In the genomic region with DNA sequence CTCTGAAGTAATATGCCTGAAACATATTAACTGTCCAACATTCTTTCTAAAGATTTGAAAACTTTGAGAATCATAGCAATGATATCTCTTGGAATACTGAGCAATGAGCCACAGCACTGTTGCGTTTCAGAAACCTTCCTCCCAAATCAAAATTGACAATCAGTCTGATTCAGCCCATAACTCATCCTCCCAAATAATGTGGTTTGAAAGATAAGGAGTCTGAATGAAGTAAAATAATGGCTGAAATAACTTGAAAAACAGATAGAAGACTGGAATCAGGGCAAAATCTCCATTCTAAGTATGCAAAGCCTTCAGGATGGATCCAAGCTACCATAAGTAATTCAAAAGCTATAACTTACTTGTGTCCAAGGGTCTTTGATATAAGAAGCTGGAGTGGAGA, we compare ENCODE assay signal across 18 cellular contexts.
DNase-seq lines count a peak whose midpoint lies in the region; ATAC-seq, FAIRE-seq and TF ChIP-seq lines count a peak whose summit lies in the region.
"Had no signal": no experiment of that assay in that cellular context is flagged by ENCODE, and none has a peak within 500 bp of the region (broad histone marks: within the 10 kb centered on the region; RNA-seq: fewer than 3 reads in every experiment).

No MANE protein-coding gene starts in this region.

- no peak overlapping the region for H3K56ac ChIP-seq in H1 (replicated peaks; ENCODE audit: insufficient read length, low read depth, low read length)

- no peak overlapping the region for H2AK5ac ChIP-seq in H1 (ENCODE audit: low read depth, low read length)

- TF ChIP-seq CTCF in A549 (IDR thresholded peaks at IDR 0.05) (no peak), H1 (IDR thresholded peaks at IDR 0.05; ENCODE audit: control extremely low read depth in 1 of 3, insufficient read depth in 1 of 3, low read depth in 1 of 3, low read length in 3 of 3) (no peak), gastrocnemius medialis (IDR thresholded peaks at IDR 0.05 in 4 of 5, conservative IDR thresholded peaks at IDR 0.05 in 1 of 5) (no peak), GM13976 (IDR thresholded peaks at IDR 0.05; ENCODE audit: borderline replicate concordance, control extremely low read depth, extremely low read depth, insufficient read depth, missing control alignments) (no peak)

- TF ChIP-seq EP300 in A549 (IDR thresholded peaks at IDR 0.05) (no peak), H1 (IDR thresholded peaks at IDR 0.05; ENCODE audit: borderline replicate concordance in 1 of 2, low read depth in 2 of 2, low read length in 2 of 2) (no peak)

- POLR2A ChIA-PET in A549 (lab: Yijun Ruan, JAX) = no interaction called here
- POLR2A ChIA-PET in H1 (lab: Charles Lee; ENCODE audit: partially characterized antibody) = no interaction called here

- FAIRE-seq in A549 (lab: Jason Lieb, UNC) (peak; percentile 43), H1 (lab: Jason Lieb, UNC) (peak; percentile 24)
- FAIRE-seq: GM12891, GM19239, HepG2, HTR-8/SVneo had no signal

- no peak overlapping the region for H3K4ac ChIP-seq in H1 (replicated peaks; ENCODE audit: insufficient read length, low read depth, low read length)

- no peak overlapping the region for H3K18ac ChIP-seq in H1 (ENCODE audit: extremely low read depth, low read length)

- no peak for TF ChIP-seq RAD21 in A549 (conservative IDR thresholded peaks at IDR 0.05 in 1 of 2, IDR thresholded peaks at IDR 0.05 in 1 of 2)
- TF ChIP-seq RAD21 in H1 (IDR thresholded peaks at IDR 0.05 in 1 of 2, conservative IDR thresholded peaks at IDR 0.05 in 1 of 2; ENCODE audit: low read depth in 2 of 2, low read length in 2 of 2) = no peak

- no peaks in the 10 kb centered on the region for H3K36me3 ChIP-seq in H1 (ENCODE audit: control insufficient read depth in 2 of 4, insufficient read depth in 4 of 4, low read length in 3 of 4)
- H3K36me3 ChIP-seq in gastrocnemius medialis = no peaks in the 10 kb centered on the region
- H3K36me3 ChIP-seq: BLaER1 treated with 17β-estradiol and CSF1 and Interleukin-3, amounts not matched to agents 10 nM and 100 nM; HAP-1 had no signal

- H2BK120ac ChIP-seq in H1 (replicated peaks; ENCODE audit: low read depth, low read length) = no peak overlapping the region

- H3K4me1 ChIP-seq in A549 = no peaks in the 10 kb centered on the region; the same call in 2 of the 3 replicates
- no peaks in the 10 kb centered on the region for H3K4me1 ChIP-seq in H1 (replicated peaks in 1 of 4; ENCODE audit: control insufficient read depth in 3 of 4, insufficient read depth in 4 of 4, low read length in 3 of 4)
- H3K4me1 ChIP-seq in gastrocnemius medialis = no peaks in the 10 kb centered on the region
- H3K4me1 ChIP-seq: BLaER1 treated with 17β-estradiol and CSF1 and Interleukin-3, amounts not matched to agents 10 nM and 100 nM had no signal

- H2AFZ ChIP-seq in H1 (ENCODE audit: low read length) = no peak overlapping the region

- H4K8ac ChIP-seq in H1 (ENCODE audit: extremely low read depth, insufficient read depth, low read length) = no peak overlapping the region

- TF ChIP-seq POLR2A in A549 (IDR thresholded peaks at IDR 0.05; ENCODE audit: low read length) = no peak
- TF ChIP-seq POLR2A in H1 (IDR thresholded peaks at IDR 0.05; ENCODE audit: control extremely low read depth in 1 of 2, low read depth in 2 of 2, low read length in 2 of 2) = no peak
- no peak for TF ChIP-seq POLR2A in gastrocnemius medialis (IDR thresholded peaks at IDR 0.05)

- H3K4me3 ChIP-seq in A549 = no peak overlapping the region
- H3K4me3 ChIP-seq in H1 (ENCODE audit: extremely low read depth in 1 of 4, insufficient read depth in 2 of 4, low read depth in 3 of 4, low read length in 4 of 4) = no peak overlapping the region
- no peak overlapping the region for H3K4me3 ChIP-seq in gastrocnemius medialis
- H3K4me3 ChIP-seq: BLaER1 treated with 17β-estradiol and CSF1 and Interleukin-3, amounts not matched to agents 10 nM and 100 nM; HAP-1 had no signal

- H2BK12ac ChIP-seq in H1 (ENCODE audit: low read depth, low read length) = no peak overlapping the region

- ATAC-seq in A549 = no peak
- peak; percentile 82 for ATAC-seq in SK-N-SH treated with all-trans-retinoic acid at 6 μM for 48 hours
- ATAC-seq in gastrocnemius medialis = no peak
- no peak for ATAC-seq in GM18858 (IDR thresholded peaks at IDR 0.05; ENCODE audit: unreplicated experiment)
- ATAC-seq: HepG2 had no signal

- intact Hi-C loops in gastrocnemius medialis (cut with DNase I; ENCODE audit: low total_unique reads) = no loop called here

- no peak overlapping the region for H2BK20ac ChIP-seq in H1 (ENCODE audit: low read length)

- H2BK15ac ChIP-seq in H1 (ENCODE audit: low read length) = no peak overlapping the region

- no peak overlapping the region for H2BK5ac ChIP-seq in H1 (ENCODE audit: low read depth, low read length)

- H3K14ac ChIP-seq in H1 (ENCODE audit: insufficient read length) = no peak overlapping the region

- H3K27me3 ChIP-seq in H1 (replicated peaks in 1 of 4; ENCODE audit: control insufficient read depth in 3 of 4, extremely low read depth in 1 of 4, insufficient read depth in 3 of 4, low read length in 3 of 4) (no peaks in the 10 kb centered on the region), gastrocnemius medialis (peaks cover 0 to 6% (median 0%) of the 10 kb centered on the region in 3 donors)

- H3K23me2 ChIP-seq in H1 (ENCODE audit: low read depth, low read length) = no peaks in the 10 kb centered on the region

- no peaks in the 10 kb centered on the region for H4K20me1 ChIP-seq in H1 (replicated peaks in 1 of 2; ENCODE audit: control insufficient read depth in 1 of 2, insufficient read depth in 2 of 2, low read length in 2 of 2)
- H4K20me1 ChIP-seq: BLaER1 treated with 17β-estradiol and CSF1 and Interleukin-3, amounts not matched to agents 10 nM and 100 nM had no signal

- DNase-seq in A549 (ENCODE audit: low read depth in 1 of 2, low spot score in 1 of 2) (no peak), H1 (ENCODE audit: low read depth in 1 of 2, low spot score in 2 of 2) (no peak), iris pigment epithelial cell (ENCODE audit: low read depth) (peak; percentile 7), gastrocnemius medialis (no peak), RKO (ENCODE audit: low spot score) (no peak), GM13976 (ENCODE audit: low spot score) (no peak)
- DNase-seq: CD4-positive, CD25-positive, alpha-beta regulatory T cell; DMS79; GOT3 had no signal

- H3K27ac ChIP-seq in A549 = no peak overlapping the region
- no peak overlapping the region for H3K27ac ChIP-seq in H1 (ENCODE audit: low read depth, low read length)
- H3K27ac ChIP-seq in gastrocnemius medialis = no peak overlapping the region
- H3K27ac ChIP-seq: 22Rv1; BLaER1 treated with 17β-estradiol and CSF1 and Interleukin-3, amounts not matched to agents 10 nM and 100 nM had no signal

- H3K79me1 ChIP-seq in H1 (ENCODE audit: low read depth, low read length) = no peaks in the 10 kb centered on the region

- H3K9me3 ChIP-seq in A549 = no peaks in the 10 kb centered on the region
- H3K9me3 ChIP-seq in H1 (ENCODE audit: insufficient read depth in 2 of 2, low read depth in 1 of 2, low read length in 1 of 2) = no peaks in the 10 kb centered on the region
- no peaks in the 10 kb centered on the region for H3K9me3 ChIP-seq in gastrocnemius medialis
- H3K9me3 ChIP-seq: HAP-1 had no signal

- in situ Hi-C loops in gastrocnemius medialis (cut with MboI; ENCODE audit: low sequenced_read_pairs in 4 of 4) (no loop called here), GM13976 (cut with MboI; ENCODE audit: low sequenced_read_pairs, unreplicated experiment) (no loop called here)

- no peak overlapping the region for H3K23ac ChIP-seq in H1 (ENCODE audit: insufficient read length)

- H3K4me2 ChIP-seq in A549 = no peak overlapping the region
- no peak overlapping the region for H3K4me2 ChIP-seq in H1 (ENCODE audit: insufficient read depth in 1 of 2, low read depth in 2 of 2, low read length in 2 of 2)
- H3K4me2 ChIP-seq: BLaER1 treated with 17β-estradiol and CSF1 and Interleukin-3, amounts not matched to agents 10 nM and 100 nM had no signal

- no peak overlapping the region for H4K91ac ChIP-seq in H1 (replicated peaks; ENCODE audit: insufficient read length, low read length)

- no peaks in the 10 kb centered on the region for H3K79me2 ChIP-seq in H1 (ENCODE audit: control insufficient read depth in 1 of 2, insufficient read depth in 2 of 2, low read length in 2 of 2)

- no peak overlapping the region for H4K5ac ChIP-seq in H1 (ENCODE audit: insufficient read length, low read depth, low read length)

- CTCF ChIA-PET in A549 (lab: Yijun Ruan, JAX) = no interaction called here
- CTCF ChIA-PET in H1 (lab: Charles Lee; ENCODE audit: partially characterized antibody) = interaction anchor here (0.7 to 1.1 kb wide), 2 partner anchors 235 to 968 kb away, joined by 3 read pairs; no protein-coding TSS in a partner anchor

- no peak overlapping the region for H3K9ac ChIP-seq in H1 (replicated peaks in 1 of 4; ENCODE audit: extremely low read depth in 1 of 4, low read depth in 3 of 4, low read length in 3 of 4)
- H3K9ac ChIP-seq: BLaER1 treated with 17β-estradiol and CSF1 and Interleukin-3, amounts not matched to agents 10 nM and 100 nM had no signal

- whole genome bisulfite sequencing in A549 (ENCODE audit: missing lambda C conversion rate) = 76% methylated on average over 1 of the region's 1 CpG
- 100% methylated on average over 1 of the region's 1 CpG; no CpG with 5 or more reads in 1 of the 2 experiments for WGBS in H1 (ENCODE audit: extremely low coverage in 1 of 2, insufficient coverage in 1 of 2, insufficient read length in 1 of 2, insufficient replicate concordance in 2 of 2, low coverage in 1 of 2, low lambda C conversion rate in 2 of 2, missing lambda C conversion rate in 1 of 2), 2 experiments

TF ChIP-seq in A549, 52 proteins besides CTCF, POLR2A, EP300 and RAD21 (continues in another document):
- TF ChIP-seq POLR2AphosphoS2 (conservative IDR thresholded peaks at IDR 0.05; ENCODE audit: low read length) (no peak), TP53 (CRISPR knock-in tag; IDR thresholded peaks at IDR 0.05) (no peak), ZC3H11A (IDR thresholded peaks at IDR 0.05) (no peak), KDM1A (IDR thresholded peaks at IDR 0.05; ENCODE audit: low read depth) (no peak), HEYL (CRISPR knock-in tag; IDR thresholded peaks at IDR 0.05) (no peak)

TF ChIP-seq in SK-N-SH treated with all-trans-retinoic acid at 6 μM for 48 hours, 23 proteins besides CTCF, POLR2A, EP300 and RAD21 (continues in another document):
- peak; percentile 51; the same call in 1 of the 2 replicates for TF ChIP-seq TCF4 (CRISPR knock-in tag; IDR thresholded peaks at IDR 0.05; ENCODE audit: borderline replicate concordance)
- no peak for TF ChIP-seq TOX (CRISPR knock-in tag; IDR thresholded peaks at IDR 0.05; ENCODE audit: borderline replicate concordance)
- no peak for TF ChIP-seq ZNF70 (CRISPR knock-in tag; IDR thresholded peaks at IDR 0.05)

TF ChIP-seq in H1, 55 proteins besides CTCF, POLR2A, EP300 and RAD21 (continues in another document):
- TF ChIP-seq SIN3A (conservative IDR thresholded peaks at IDR 0.05 in 1 of 2, IDR thresholded peaks at IDR 0.05 in 1 of 2; ENCODE audit: low read depth in 1 of 2, low read length in 2 of 2) = no peak
- no peak for TF ChIP-seq EZH2 (IDR thresholded peaks at IDR 0.05; ENCODE audit: low read depth, low read length, severe bottlenecking)
- no peak for TF ChIP-seq TAF1 (IDR thresholded peaks at IDR 0.05; ENCODE audit: low read depth, low read length)
- TF ChIP-seq GTF2F1 (IDR thresholded peaks at IDR 0.05; ENCODE audit: borderline replicate concordance, low read depth, low read length) = no peak
- TF ChIP-seq HDAC6 (IDR thresholded peaks at IDR 0.05; ENCODE audit: low read depth, low read length) = no peak
